ENCODE assay signal across 9 cellular contexts in genomic region chr11:123300874-123301695, GRCh38.
DNase-seq lines count a peak whose midpoint lies in the region; ATAC-seq, FAIRE-seq and TF ChIP-seq lines count a peak whose summit lies in the region.
"Had no signal": no experiment of that assay in that cellular context is flagged by ENCODE, and none has a peak within 500 bp of the region (broad histone marks: within the 10 kb centered on the region; RNA-seq: fewer than 3 reads in every experiment).

No MANE protein-coding gene starts in this region.

- H3K36me3 ChIP-seq in astrocyte (ENCODE audit: insufficient read depth, low read length) (no peaks in the 10 kb centered on the region), gastroesophageal sphincter (no peaks in the 10 kb centered on the region)

- WGBS in gastroesophageal sphincter (ENCODE audit: low coverage in 1 of 2), 2 donors = 29 to 60% methylated on average over 3 to 5 of the region's 6 CpGs

- no peaks in the 10 kb centered on the region for H3K9me3 Mint-ChIP-seq in astrocyte (ENCODE audit: unreplicated experiment)

- no peak overlapping the region for H3K27ac ChIP-seq in astrocyte (ENCODE audit: low read depth, low read length)
- no peak overlapping the region for H3K27ac ChIP-seq in gastroesophageal sphincter

- peak overlapping the region; percentile 66 for H3K4me3 Mint-ChIP-seq in astrocyte (ENCODE audit: unreplicated experiment)

- H3K4me3 ChIP-seq in AG04449 (ENCODE audit: low read depth, low read length) (peak overlapping the region; percentile 47), astrocyte (ENCODE audit: insufficient read depth, low read depth, low read length) (no peak overlapping the region), gastroesophageal sphincter (peak overlapping the region in 1 of 2 donors; percentile 53)

- H3K27me3 Mint-ChIP-seq in astrocyte (ENCODE audit: low read depth, unreplicated experiment) = peaks cover 19% of the 10 kb centered on the region

- no peak for TF ChIP-seq CTCF in AG04449 (IDR thresholded peaks at IDR 0.05; ENCODE audit: insufficient read depth, low read length, missing control alignments)
- TF ChIP-seq CTCF in astrocyte (IDR thresholded peaks at IDR 0.05; ENCODE audit: insufficient read depth, low read depth, low read length) = no peak
- TF ChIP-seq CTCF in gastroesophageal sphincter (IDR thresholded peaks at IDR 0.05) = no peak

- peaks cover 13% of the 10 kb centered on the region for H3K4me1 ChIP-seq in astrocyte (ENCODE audit: insufficient read depth, low read length)
- peaks cover 0 to 15% (median 0%) of the 10 kb centered on the region in 3 donors for H3K4me1 ChIP-seq in gastroesophageal sphincter

- H3K4me2 ChIP-seq in astrocyte (ENCODE audit: low read length) = peak overlapping the region; percentile 86

- in situ Hi-C loops in KBM-7 (cut with MboI; ENCODE audit: low pct_unique_long_range_greater_than_20kb, low sequenced_read_pairs) = no loop called here

- H2AFZ ChIP-seq in astrocyte (ENCODE audit: low read depth, low read length) = peak overlapping the region; percentile 77

- no peaks in the 10 kb centered on the region for H3K36me3 Mint-ChIP-seq in astrocyte (ENCODE audit: low read depth, unreplicated experiment)

- H3K9me3 ChIP-seq in astrocyte (ENCODE audit: insufficient read depth, low read depth, low read length) (no peaks in the 10 kb centered on the region), gastroesophageal sphincter (no peaks in the 10 kb centered on the region)

- peaks cover 14% of the 10 kb centered on the region for H3K4me1 Mint-ChIP-seq in astrocyte (ENCODE audit: low read depth, unreplicated experiment)

- TF ChIP-seq EP300 in gastroesophageal sphincter (IDR thresholded peaks at IDR 0.05) = no peak

- H3K27me3 ChIP-seq in astrocyte (ENCODE audit: insufficient read depth, low read length) = peaks cover 4% of the 10 kb centered on the region
- peaks cover 33% of the 10 kb centered on the region for H3K27me3 ChIP-seq in gastroesophageal sphincter

- no peak for ATAC-seq in HG02588 (IDR thresholded peaks at IDR 0.05; ENCODE audit: unreplicated experiment)
- ATAC-seq in gastroesophageal sphincter = no peak

- POLR2A ChIA-PET in AG04449 (lab: Yijun Ruan, JAX) = no interaction called here

- peak; percentile 68 for FAIRE-seq in astrocyte (lab: Jason Lieb, UNC)

- TF ChIP-seq POLR2A in gastroesophageal sphincter (IDR thresholded peaks at IDR 0.05) = no peak

- H4K20me1 ChIP-seq in astrocyte (ENCODE audit: insufficient read depth, low read length) = no peaks in the 10 kb centered on the region

- no peaks in the 10 kb centered on the region for H3K79me2 ChIP-seq in astrocyte (ENCODE audit: insufficient read depth, low read length)

- H3K27ac Mint-ChIP-seq in astrocyte (ENCODE audit: unreplicated experiment) = no peak overlapping the region

- no peak overlapping the region for H3K9ac ChIP-seq in astrocyte (ENCODE audit: low read length)

- CTCF ChIA-PET in AG04449 (lab: Yijun Ruan, JAX) = interaction anchor here (0.8 to 4.0 kb wide), 36 partner anchors 8 to 402 kb away, joined by 3 to 58 read pairs (median 4); no protein-coding TSS in a partner anchor

- DNase-seq in AG04449 (ENCODE audit: low read depth, low spot score) (peak; percentile 41), KBM-7 (peak; percentile 12), astrocyte (ENCODE audit: low read depth) (peak; percentile 60), lung microvascular endothelial cell (ENCODE audit: low read depth in 2 of 2) (peak; percentile 43 to 65), HT-29 (ENCODE audit: low spot score) (no peak)
- no peak for DNase-seq in activated naive CD4-positive, alpha-beta T cell treated with Interleukin-2 at 50 U/mL for 16 hours
- DNase-seq: NCI-H1417 treated with DMSO at 0.1 percent for 48 hours had no signal

Comparison
In these comparisons a context has a peak if more than half of its experiments do, and no peak if none do; other contexts are left out.
1. DNase-seq: peak in AG04449 (single experiment), KBM-7 (single experiment), astrocyte (single experiment) and lung microvascular endothelial cell (2 of 2); none in HT-29 (single experiment) and activated naive CD4-positive, alpha-beta T cell treated with Interleukin-2 at 50 U/mL for 16 hours (single experiment).